In the genomic region with DNA sequence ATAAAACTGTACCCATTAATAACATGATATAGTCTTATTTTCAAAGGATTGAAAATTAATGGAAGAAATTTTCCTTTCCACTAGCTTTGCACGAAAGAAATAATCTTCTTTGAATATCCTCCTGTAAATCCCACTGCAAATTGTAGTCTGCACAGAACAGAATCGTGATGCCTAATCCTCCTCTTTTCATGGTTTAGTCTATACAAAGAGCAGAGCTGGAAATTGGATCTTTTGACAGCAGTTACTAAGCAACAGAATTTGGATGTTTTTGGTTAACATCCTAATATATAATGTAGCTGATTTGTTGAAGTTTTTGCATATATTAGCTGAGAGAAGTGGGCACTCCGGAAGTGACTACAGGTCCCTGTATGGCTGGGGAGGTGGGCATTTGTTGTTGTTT, we compare ENCODE assay signal across 23 cellular contexts.
"Had no signal": no experiment of that assay in that cellular context is flagged by ENCODE, and none has a peak within 500 bp of the region (broad histone marks: within the 10 kb centered on the region; RNA-seq: fewer than 3 reads in every experiment).

No MANE protein-coding gene starts in this region.

- H3K27ac Mint-ChIP-seq: activated B cell treated with CpG ODN at 0.5 μM for 24 hours; activated CD4-positive, alpha-beta T cell treated with anti-CD3 and anti-CD28 coated beads, Interleukin-2, amount 10 ng/mL, durations not matched to agents 24 days and 14 days; activated naive CD4-positive, alpha-beta T cell treated with anti-CD3 and anti-CD28 coated beads for 36 hours; activated naive CD8-positive, alpha-beta T cell; IgD-negative memory B cell; T-helper 2 cell treated with Interferon-gamma antibody and Interleukin-4, amounts not matched to agents 5 μg/mL and 100 μg/mL, for 36 hours had no signal

- H3K9me3 Mint-ChIP-seq: activated B cell treated with CpG ODN at 0.5 μM for 24 hours; activated CD4-positive, alpha-beta T cell treated with anti-CD3 and anti-CD28 coated beads, Interleukin-2, amount 10 ng/mL, durations not matched to agents 24 days and 14 days; activated naive CD4-positive, alpha-beta T cell treated with anti-CD3 and anti-CD28 coated beads for 36 hours; activated T-cell treated with anti-CD3 and anti-CD28 coated beads, Interleukin-2, amount 50 U/mL, for 4 hours; IgD-negative memory B cell; T-helper 2 cell treated with Interferon-gamma antibody and Interleukin-4, amounts not matched to agents 5 μg/mL and 100 μg/mL, for 36 hours had no signal

- DNase-seq: activated B cell treated with CpG ODN at 0.5 μM for 24 hours; activated CD4-positive, alpha-beta T cell treated with anti-CD3 and anti-CD28 coated beads for 1 hour; activated CD4-positive, alpha-beta T cell treated with anti-CD3 and anti-CD28 coated beads, Interleukin-2, amount 10 ng/mL, durations not matched to agents 24 days and 14 days; activated CD4-positive, alpha-beta T cell treated with anti-CD3 and anti-CD28 coated beads, Interleukin-2, amount 50 U/mL, for 48 hours; activated CD8-positive, alpha-beta memory T cell treated with anti-CD3 and anti-CD28 coated beads for 24 hours; activated gamma-delta T cell; activated naive CD4-positive, alpha-beta T cell treated with anti-CD3 and anti-CD28 coated beads for 36 hours; activated T-cell treated with anti-CD3 and anti-CD28 coated beads, Interleukin-2, amount 50 U/mL, for 4 hours; cerebellar nuclear complex; KG1; NCI-H1048; NCI-H146; NCI-H187 treated with DMSO at 0.1 percent for 48 hours; NCI-H2081 treated with DMSO at 0.1 percent for 48 hours; NCI-H446; NCI-H524; NCI-H748 treated with DMSO at 0.1 percent for 48 hours; SIG-M5; SW 1271 had no signal

- H3K27me3 Mint-ChIP-seq: activated B cell treated with CpG ODN at 0.5 μM for 24 hours; activated CD4-positive, alpha-beta T cell treated with anti-CD3 and anti-CD28 coated beads, Interleukin-2, amount 10 ng/mL, durations not matched to agents 24 days and 14 days; activated naive CD8-positive, alpha-beta T cell; IgD-negative memory B cell had no signal

- H3K4me3 Mint-ChIP-seq: activated B cell treated with CpG ODN at 0.5 μM for 24 hours; activated CD4-positive, alpha-beta T cell treated with anti-CD3 and anti-CD28 coated beads, Interleukin-2, amount 10 ng/mL, durations not matched to agents 24 days and 14 days; activated naive CD4-positive, alpha-beta T cell treated with anti-CD3 and anti-CD28 coated beads for 36 hours; activated naive CD8-positive, alpha-beta T cell; activated T-cell treated with anti-CD3 and anti-CD28 coated beads, Interleukin-2, amount 50 U/mL, for 4 hours; IgD-negative memory B cell; T-helper 2 cell treated with Interferon-gamma antibody and Interleukin-4, amounts not matched to agents 5 μg/mL and 100 μg/mL, for 36 hours had no signal

- H3K27ac ChIP-seq: PC-9 had no signal

- ATAC-seq: activated T-cell treated with anti-CD3 and anti-CD28 coated beads, Interleukin-2, amount 50 U/mL, for 4 hours had no signal

- H3K4me1 Mint-ChIP-seq: activated CD4-positive, alpha-beta T cell treated with anti-CD3 and anti-CD28 coated beads, Interleukin-2, amount 10 ng/mL, durations not matched to agents 24 days and 14 days had no signal
